Comparison of ENCODE assay signal across 18 cellular contexts in genomic region chr3:188888321-188889056, GRCh38.
A peak's percentile ranks its signal among the peaks of the same experiment; 100 is the strongest.
DNase-seq lines count a peak whose midpoint lies in the region; ATAC-seq and TF ChIP-seq lines count a peak whose summit lies in the region.
"Had no signal": no experiment of that assay in that cellular context is flagged by ENCODE, and none has a peak within 500 bp of the region (broad histone marks: within the 10 kb centered on the region; RNA-seq: fewer than 3 reads in every experiment).

No MANE protein-coding gene starts in this region.

- H3K4me3 ChIP-seq in SK-N-SH (ENCODE audit: low read depth in 2 of 2, low read length in 1 of 2) (no peak overlapping the region), gastrocnemius medialis (peak overlapping the region in 3 of 4 donors; percentile 0 to 15 (median 7))
- H3K4me3 ChIP-seq in CD4-positive, alpha-beta memory T cell (ENCODE audit: low read length in 2 of 2): no peak overlapping the region

- H3K4me1 Mint-ChIP-seq in CD4-positive, alpha-beta memory T cell: no peaks in the 10 kb centered on the region

- POLR2A ChIA-PET in SK-N-SH (lab: Yijun Ruan, JAX): no interaction called here
- POLR2A ChIA-PET in CD4-positive, alpha-beta memory T cell (lab: Charles Lee; ENCODE audit: partially characterized antibody): no interaction called here

- peaks cover 8% of the 10 kb centered on the region for H3F3A ChIP-seq in SK-N-SH (replicated peaks; ENCODE audit: insufficient read depth)

- in situ Hi-C loops in gastrocnemius medialis (cut with MboI; ENCODE audit: low sequenced_read_pairs in 4 of 4): no loop called here

- no peak overlapping the region for H3K4me2 ChIP-seq in SK-N-SH

- no peaks in the 10 kb centered on the region for H3K27me3 Mint-ChIP-seq in CD4-positive, alpha-beta memory T cell
- H3K27me3 Mint-ChIP-seq: CD4-positive, alpha-beta T cell had no signal

- H3K27me3 ChIP-seq in SK-N-SH (ENCODE audit: insufficient read depth): no peaks in the 10 kb centered on the region
- H3K27me3 ChIP-seq in gastrocnemius medialis: no peaks in the 10 kb centered on the region
- H3K27me3 ChIP-seq in CD4-positive, alpha-beta memory T cell (ENCODE audit: insufficient read depth, low read length): no peaks in the 10 kb centered on the region

- intact Hi-C loops in left ventricle myocardium superior (cut with micrococcal nuclease): no loop called here
- intact Hi-C loops in gastrocnemius medialis (cut with DNase I; ENCODE audit: low total_unique reads): no loop called here
- intact Hi-C loops in CD4-positive, alpha-beta memory T cell (cut with micrococcal nuclease): no loop called here

- H3K27ac Mint-ChIP-seq in CD4-positive, alpha-beta memory T cell: no peak overlapping the region
- H3K27ac Mint-ChIP-seq: CD4-positive, alpha-beta T cell had no signal

- no peak for TF ChIP-seq EP300 in SK-N-SH (IDR thresholded peaks at IDR 0.05; ENCODE audit: borderline replicate concordance in 1 of 2, low read depth in 1 of 2, low read length in 1 of 2)

- H3K9ac ChIP-seq in SK-N-SH: no peak overlapping the region

- ATAC-seq in SK-N-SH treated with all-trans-retinoic acid at 6 μM for 48 hours (peak; percentile 25; the same call in 2 of the 3 replicates), left ventricle myocardium superior (peak; percentile 51), gastrocnemius medialis (peak in 1 of 2 donors; percentile 37)
- ATAC-seq: Panc1 had no signal

- no peaks in the 10 kb centered on the region for H3K9me3 Mint-ChIP-seq in CD4-positive, alpha-beta memory T cell
- H3K9me3 Mint-ChIP-seq: CD4-positive, alpha-beta T cell had no signal

- no peak for TF ChIP-seq POLR2A in gastrocnemius medialis (IDR thresholded peaks at IDR 0.05)

- CTCF ChIA-PET in SK-N-SH (lab: Yijun Ruan, JAX): no interaction called here
- CTCF ChIA-PET in CD4-positive, alpha-beta memory T cell (lab: Charles Lee; ENCODE audit: partially characterized antibody): no interaction called here

- peaks cover 0 to 14% of the 10 kb centered on the region in 2 experiments; a peak in 2 of 4 replicates for H3K4me1 ChIP-seq in SK-N-SH (ENCODE audit: control insufficient read depth in 1 of 2, insufficient read depth in 2 of 2, low read depth in 1 of 2, low read length in 1 of 2)
- peaks cover 24 to 31% of the 10 kb centered on the region in 2 donors for H3K4me1 ChIP-seq in gastrocnemius medialis
- no peaks in the 10 kb centered on the region for H3K4me1 ChIP-seq in CD4-positive, alpha-beta memory T cell (ENCODE audit: insufficient read depth, low read length)
- H3K4me1 ChIP-seq: BE2C had no signal

- no peak overlapping the region; the same call in 1 of the 2 replicates for H2AFZ ChIP-seq in SK-N-SH (ENCODE audit: low read depth)

- no peaks in the 10 kb centered on the region for H3K9me3 ChIP-seq in SK-N-SH
- H3K9me3 ChIP-seq in gastrocnemius medialis: no peaks in the 10 kb centered on the region
- no peaks in the 10 kb centered on the region for H3K9me3 ChIP-seq in CD4-positive, alpha-beta memory T cell (ENCODE audit: control insufficient read depth in 1 of 2, low read length in 2 of 2)
- H3K9me3 ChIP-seq: BE2C had no signal

- DNase-seq in SK-N-SH (no peak), left ventricle myocardium superior (no peak), gastrocnemius medialis (no peak), NCI-H1417 treated with DMSO at 0.1 percent for 48 hours (lab: John Stamatoyannopoulos, UW) (no peak), NCI-H345 (lab: John Stamatoyannopoulos, UW) (no peak)
- no peak for DNase-seq in CD4-positive, alpha-beta memory T cell
- no peak for DNase-seq in activated naive CD4-positive, alpha-beta T cell (lab: John Stamatoyannopoulos, UW)
- DNase-seq: BE2C; Calu3; CD4-positive, alpha-beta T cell; DMS53; NCI-H1417; NCI-H2081; NCI-H510A had no signal

- peaks cover 8 to 33% of the 10 kb centered on the region in 2 donors for H3K36me3 Mint-ChIP-seq in CD4-positive, alpha-beta memory T cell

- TF ChIP-seq CTCF in SK-N-SH (IDR thresholded peaks at IDR 0.05) (no peak), gastrocnemius medialis (IDR thresholded peaks at IDR 0.05 in 4 of 5, conservative IDR thresholded peaks at IDR 0.05 in 1 of 5) (no peak)

- 69% methylated on average over 14 of the region's 14 CpGs for WGBS in SK-N-SH (ENCODE audit: low lambda C conversion rate)

- no peaks in the 10 kb centered on the region for H3K79me2 ChIP-seq in SK-N-SH (ENCODE audit: insufficient read depth)

- no peaks in the 10 kb centered on the region for H4K20me1 ChIP-seq in SK-N-SH (ENCODE audit: insufficient read depth)

- no peak overlapping the region for H3K4me3 Mint-ChIP-seq in CD4-positive, alpha-beta memory T cell
- H3K4me3 Mint-ChIP-seq: CD4-positive, alpha-beta T cell had no signal

- H3K27ac ChIP-seq in SK-N-SH (ENCODE audit: low read depth in 2 of 2, low read length in 1 of 2) (peak overlapping the region in 1 of 2 experiments; percentile 83; a peak in 1 of 4 replicates), gastrocnemius medialis (peak overlapping the region; percentile 47 to 65 (median 56))
- no peak overlapping the region for H3K27ac ChIP-seq in CD4-positive, alpha-beta memory T cell (ENCODE audit: low read depth, low read length)
- H3K27ac ChIP-seq: 22Rv1, HL-60 had no signal

- H3K9me2 ChIP-seq in SK-N-SH: no peaks in the 10 kb centered on the region

- H3K36me3 ChIP-seq in SK-N-SH (replicated peaks in 1 of 2; ENCODE audit: control insufficient read depth in 1 of 2, insufficient read depth in 2 of 2, low read length in 1 of 2): peaks cover 2 to 26% of the 10 kb centered on the region in 2 experiments
- no peaks in the 10 kb centered on the region for H3K36me3 ChIP-seq in gastrocnemius medialis
- H3K36me3 ChIP-seq in CD4-positive, alpha-beta memory T cell (ENCODE audit: insufficient read depth, low read length): no peaks in the 10 kb centered on the region
- H3K36me3 ChIP-seq: BE2C had no signal

- TF ChIP-seq RAD21 in SK-N-SH (IDR thresholded peaks at IDR 0.05; ENCODE audit: low read length): no peak

TF ChIP-seq in SK-N-SH treated with all-trans-retinoic acid at 6 μM for 48 hours, 23 proteins besides CTCF, POLR2A, EP300 and RAD21 (continues in another document):
- TF ChIP-seq SNAI2 (CRISPR knock-in tag; IDR thresholded peaks at IDR 0.05) (no peak), ZNF565 (CRISPR knock-in tag; conservative IDR thresholded peaks at IDR 0.05; ENCODE audit: low read depth) (no peak), ESRRG (CRISPR knock-in tag; IDR thresholded peaks at IDR 0.05) (no peak), POU6F1 (CRISPR knock-in tag; IDR thresholded peaks at IDR 0.05; ENCODE audit: borderline replicate concordance, low read depth) (no peak)

TF ChIP-seq in SK-N-SH, 30 proteins besides CTCF, POLR2A, EP300 and RAD21:
- TF ChIP-seq TCF12 (IDR thresholded peaks at IDR 0.05) (no peak), SMC3 (IDR thresholded peaks at IDR 0.05; ENCODE audit: low read depth, low read length) (no peak), MEF2A (IDR thresholded peaks at IDR 0.05; ENCODE audit: borderline replicate concordance, low read depth) (no peak), YY1 (IDR thresholded peaks at IDR 0.05; ENCODE audit: low read depth) (no peak), FOSL2 (IDR thresholded peaks at IDR 0.05; ENCODE audit: borderline replicate concordance, low read depth) (no peak), SIN3A (IDR thresholded peaks at IDR 0.05; ENCODE audit: borderline replicate concordance, low read depth, low read length) (no peak), EZH2phosphoT487 (IDR thresholded peaks at IDR 0.05; ENCODE audit: borderline replicate concordance, low read depth) (no peak), NFIC (IDR thresholded peaks at IDR 0.05; ENCODE audit: borderline replicate concordance) (no peak)

Comparison
In these comparisons a context has a peak if more than half of its experiments do, and no peak if none do; other contexts are left out.
1. H3K4me3 ChIP-seq: peak in gastrocnemius medialis (3 of 4); none in SK-N-SH (0 of 2) and CD4-positive, alpha-beta memory T cell (0 of 2).